In the genomic region with DNA sequence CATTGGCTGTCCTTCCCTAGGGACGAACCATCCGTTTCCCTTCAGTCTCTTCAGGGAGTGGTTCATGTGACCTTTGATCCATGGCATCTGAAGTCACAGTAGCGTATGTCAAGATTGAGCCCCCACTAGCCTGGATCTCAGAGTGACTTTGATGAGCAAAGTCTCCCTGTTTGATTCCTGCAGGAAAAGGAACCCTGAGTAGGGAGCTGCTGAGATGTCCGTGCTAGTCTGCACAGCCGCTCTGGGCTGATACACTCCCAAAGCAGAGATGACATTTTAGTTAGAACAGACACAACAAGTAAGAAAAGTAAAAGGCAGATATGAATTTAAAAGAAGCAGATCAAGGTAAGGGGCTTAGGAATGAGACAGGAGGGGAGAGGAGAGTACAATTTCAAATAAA, we compare ENCODE assay signal across 22 cellular contexts.
A peak's percentile ranks its signal among the peaks of the same experiment; 100 is the strongest.
DNase-seq lines count a peak whose midpoint lies in the region; ATAC-seq, FAIRE-seq and TF ChIP-seq lines count a peak whose summit lies in the region.
"Had no signal": no experiment of that assay in that cellular context is flagged by ENCODE, and none has a peak within 500 bp of the region (broad histone marks: within the 10 kb centered on the region; RNA-seq: fewer than 3 reads in every experiment).

No MANE protein-coding gene starts in this region.

- no peaks in the 10 kb centered on the region for H3K9me1 ChIP-seq in K562 (ENCODE audit: control insufficient read depth, insufficient read depth, low read length)

- TF ChIP-seq CTCF in K562 (IDR thresholded peaks at IDR 0.05 in 2 of 3, conservative IDR thresholded peaks at IDR 0.05 in 1 of 3; ENCODE audit: insufficient read depth in 2 of 3, low read depth in 1 of 3, low read length in 3 of 3) (no peak), neural crest cell (conservative IDR thresholded peaks at IDR 0.05) (no peak)

- H3K9ac ChIP-seq in K562 (ENCODE audit: insufficient read depth in 1 of 2, low read depth in 2 of 2, low read length in 2 of 2), result no peak overlapping the region
- H3K9ac ChIP-seq: BLaER1 had no signal

- TF ChIP-seq POLR2A in K562 (conservative IDR thresholded peaks at IDR 0.05), result no peak

- DNase-seq in Right ventricle myocardium inferior (ENCODE audit: missing footprints) (no peak), cardiac septum (ENCODE audit: low spot score) (no peak), K562 (ENCODE audit: extremely low read depth in 1 of 4, low spot score in 3 of 4) (no peak), neural crest cell (ENCODE audit: low read depth, low spot score) (no peak), sciatic nerve (ENCODE audit: low spot score) (no peak), NCI-H1436 (lab: John Stamatoyannopoulos, UW) (no peak), T1000 (lab: John Stamatoyannopoulos, UW) (no peak)
- DNase-seq: Caco-2; CD4-positive, CD25-positive, alpha-beta regulatory T cell; CD8-positive, alpha-beta T cell; DMS153; DND-41; GOT3; H7; HCEC 1CT had no signal

- CTCF ChIA-PET in K562 (lab: Yijun Ruan, JAX; ENCODE audit: low intra/inter-chr PET ratio), result no interaction called here

- no peak for TF ChIP-seq RAD21 in K562 (CRISPR knock-in tag; conservative IDR thresholded peaks at IDR 0.05 in 1 of 2, IDR thresholded peaks at IDR 0.05 in 1 of 2)

- H3K36me3 Mint-ChIP-seq in neural crest cell (ENCODE audit: low read depth), result peaks cover 6% of the 10 kb centered on the region
- H3K36me3 Mint-ChIP-seq: CD4-positive, CD25-positive, alpha-beta regulatory T cell; CD8-positive, alpha-beta T cell had no signal

- peaks cover 12% of the 10 kb centered on the region for H3K9me3 Mint-ChIP-seq in neural crest cell
- H3K9me3 Mint-ChIP-seq: CD8-positive, alpha-beta T cell had no signal

- no peak for TF ChIP-seq EP300 in K562 (IDR thresholded peaks at IDR 0.05; ENCODE audit: low read length)

- no peak overlapping the region for H3K27ac ChIP-seq in K562 (ENCODE audit: extremely low read depth, low read depth, low read length)
- H3K27ac ChIP-seq: 22Rv1, BLaER1, C4-2B had no signal

- no peaks in the 10 kb centered on the region for H3K36me3 ChIP-seq in K562 (ENCODE audit: control insufficient read depth, insufficient read depth, low read length)
- H3K36me3 ChIP-seq: BLaER1 had no signal

- peaks cover 2% of the 10 kb centered on the region; the same call in 1 of the 2 replicates for H3K9me3 ChIP-seq in K562 (replicated peaks; ENCODE audit: control insufficient read depth, insufficient read depth, low read depth, low read length)
- H3K9me3 ChIP-seq: BLaER1, Caco-2 had no signal

- H2AFZ ChIP-seq in K562 (ENCODE audit: low read depth, low read length), result no peak overlapping the region

- BruUV-seq in K562 (replicated peaks; lab: Mats Ljungman, UMichigan), result no TSS peak

- no peak for FAIRE-seq in K562 (lab: Jason Lieb, UNC)
- FAIRE-seq: A204.1, G401.6, GM12892 had no signal

- peak overlapping the region; percentile 4 for H3K27ac Mint-ChIP-seq in neural crest cell (ENCODE audit: unreplicated experiment)
- H3K27ac Mint-ChIP-seq: B cell; CD4-positive, CD25-positive, alpha-beta regulatory T cell; CD8-positive, alpha-beta T cell had no signal

- no peaks in the 10 kb centered on the region for H3K79me2 ChIP-seq in K562 (ENCODE audit: control insufficient read depth, insufficient read depth, low read length)

- no peaks in the 10 kb centered on the region for H3K27me3 Mint-ChIP-seq in neural crest cell (ENCODE audit: low read depth)
- H3K27me3 Mint-ChIP-seq: B cell; CD4-positive, CD25-positive, alpha-beta regulatory T cell had no signal

- no peak overlapping the region for H3K4me3 ChIP-seq in K562
- H3K4me3 ChIP-seq: BLaER1 had no signal

- no peaks in the 10 kb centered on the region for H4K20me1 ChIP-seq in K562 (replicated peaks; ENCODE audit: control insufficient read depth, insufficient read depth, low read length)
- H4K20me1 ChIP-seq: BLaER1 had no signal

- in situ Hi-C loops in K562 (cut with MboI), result no loop called here

- peak; percentile 47 for ATAC-seq in Right ventricle myocardium inferior
- no peak for ATAC-seq in K562
- peak; percentile 31 for ATAC-seq in sciatic nerve
- ATAC-seq: CD8-positive, alpha-beta T cell had no signal

- intact Hi-C loops in Right ventricle myocardium inferior (cut with DNase I), result no loop called here
- intact Hi-C loops in cardiac septum (cut with DNase I), result no loop called here
- intact Hi-C loops in K562 (cut with micrococcal nuclease), result no loop called here
- intact Hi-C loops in sciatic nerve (cut with DNase I), result no loop called here

- no peak overlapping the region for H3K4me3 Mint-ChIP-seq in neural crest cell
- H3K4me3 Mint-ChIP-seq: B cell; CD4-positive, CD25-positive, alpha-beta regulatory T cell; CD8-positive, alpha-beta T cell had no signal

- H3K27me3 ChIP-seq in K562 (ENCODE audit: control insufficient read depth in 2 of 2, insufficient read depth in 2 of 2, low read length in 2 of 2), result no peaks in the 10 kb centered on the region
- H3K27me3 ChIP-seq: BLaER1 had no signal

- no peaks in the 10 kb centered on the region; a peak in 1 of 5 replicates for H3K4me1 ChIP-seq in K562 (replicated peaks in 1 of 2; ENCODE audit: control insufficient read depth in 2 of 2, insufficient read depth in 2 of 2, low read length in 2 of 2)
- H3K4me1 ChIP-seq: Caco-2 had no signal

- peaks cover 38% of the 10 kb centered on the region for H3K4me1 Mint-ChIP-seq in neural crest cell
- H3K4me1 Mint-ChIP-seq: B cell; CD4-positive, CD25-positive, alpha-beta regulatory T cell had no signal

- POLR2A ChIA-PET in K562 (lab: Yijun Ruan, JAX), result no interaction called here

- H3K4me2 ChIP-seq in K562 (ENCODE audit: insufficient read depth, low read length), result no peak overlapping the region
- H3K4me2 ChIP-seq: BLaER1 had no signal

- 10% methylated on average over 5 of the region's 5 CpGs for WGBS in K562 (ENCODE audit: insufficient coverage, low coverage, missing lambda C conversion rate)

TF ChIP-seq in K562, 482 proteins besides CTCF, POLR2A, EP300 and RAD21:
- TF ChIP-seq SIN3B (IDR thresholded peaks at IDR 0.05; ENCODE audit: low read depth) (no peak), ZFP1 (CRISPR knock-in tag; IDR thresholded peaks at IDR 0.05) (no peak), NR2C1 (IDR thresholded peaks at IDR 0.05) (no peak), NR2C1 (tag; IDR thresholded peaks at IDR 0.05) (peak; percentile 6; the same call in 1 of the 2 replicates), ZNF586 (CRISPR knock-in tag; conservative IDR thresholded peaks at IDR 0.05) (0 out of 2 replicates have a peak, but pooled peaks have one; percentile 37)
TF ChIP-seq in K562: peak in this region for 2.
